ENCODE assay signal across 15 cellular contexts in genomic region chr3:179655236-179655635, GRCh38. TPM values are rescaled to one million over a fixed set of nuclear protein-coding genes. Genes with fewer than 3 reads are reported as not detected.
A peak's percentile ranks its signal among the peaks of the same experiment; 100 is the strongest.
DNase-seq lines count a peak whose midpoint lies in the region; ATAC-seq, FAIRE-seq and TF ChIP-seq lines count a peak whose summit lies in the region.
"Had no signal": no experiment of that assay in that cellular context is flagged by ENCODE, and none has a peak within 500 bp of the region (broad histone marks: within the 10 kb centered on the region; RNA-seq: fewer than 3 reads in every experiment).

No MANE protein-coding gene starts in this region.

- H3K36me3 ChIP-seq in adrenal gland (replicated peaks in 1 of 2) (no peaks in the 10 kb centered on the region), Peyer's patch (no peaks in the 10 kb centered on the region), gastroesophageal sphincter (no peaks in the 10 kb centered on the region)

- TF ChIP-seq CTCF in HFFc6 (IDR thresholded peaks at IDR 0.05), result no peak
- TF ChIP-seq CTCF in adrenal gland (IDR thresholded peaks at IDR 0.05), result no peak
- TF ChIP-seq CTCF in neural crest cell (conservative IDR thresholded peaks at IDR 0.05), result no peak
- no peak for TF ChIP-seq CTCF in Peyer's patch (IDR thresholded peaks at IDR 0.05)
- TF ChIP-seq CTCF in gastroesophageal sphincter (IDR thresholded peaks at IDR 0.05), result no peak
- no peak for TF ChIP-seq CTCF in D721Med (IDR thresholded peaks at IDR 0.05; ENCODE audit: insufficient read depth, missing control alignments)

- TF ChIP-seq EP300 in gastroesophageal sphincter (IDR thresholded peaks at IDR 0.05), result no peak

- H3K4me1 ChIP-seq in adrenal gland (replicated peaks in 1 of 2), result peaks cover 5 to 24% of the 10 kb centered on the region in 2 donors
- peaks cover 0 to 10% (median 0%) of the 10 kb centered on the region in 4 donors for H3K4me1 ChIP-seq in Peyer's patch
- peaks cover 0 to 19% (median 6%) of the 10 kb centered on the region in 3 donors for H3K4me1 ChIP-seq in gastroesophageal sphincter

- 44 to 51% (median 47%) methylated on average over 2 of the region's 2 CpGs for WGBS in adrenal gland, 4 donors
- 67 to 81% methylated on average over 1 to 2 of the region's 2 CpGs for WGBS in gastroesophageal sphincter (ENCODE audit: low coverage in 1 of 2), 2 donors

- no peak overlapping the region for H3K27ac Mint-ChIP-seq in activated naive CD4-positive, alpha-beta T cell treated with anti-CD3 and anti-CD28 coated beads for 36 hours
- H3K27ac Mint-ChIP-seq in HFFc6 (no peak overlapping the region; the same call in none of the 2 replicates), neural crest cell (ENCODE audit: unreplicated experiment) (no peak overlapping the region)

- H3K36me3 Mint-ChIP-seq in activated naive CD4-positive, alpha-beta T cell treated with anti-CD3 and anti-CD28 coated beads for 36 hours (ENCODE audit: low read depth), result peaks cover 7% of the 10 kb centered on the region
- H3K36me3 Mint-ChIP-seq in HFFc6 (ENCODE audit: low read depth), result peaks cover 18% of the 10 kb centered on the region
- H3K36me3 Mint-ChIP-seq in neural crest cell (ENCODE audit: low read depth), result peaks cover 7% of the 10 kb centered on the region

- H3K27me3 ChIP-seq in adrenal gland (no peaks in the 10 kb centered on the region), Peyer's patch (no peaks in the 10 kb centered on the region), gastroesophageal sphincter (no peaks in the 10 kb centered on the region)

- H3K4me3 Mint-ChIP-seq in activated naive CD4-positive, alpha-beta T cell treated with anti-CD3 and anti-CD28 coated beads for 36 hours, result peak overlapping the region; percentile 5
- H3K4me3 Mint-ChIP-seq in HFFc6 (peak overlapping the region; percentile 94), neural crest cell (peak overlapping the region; percentile 72)

- CTCF ChIA-PET in activated naive CD4-positive, alpha-beta T cell treated with anti-CD3 and anti-CD28 coated beads for 36 hours (lab: Charles Lee), result no interaction called here

- peak overlapping the region in 1 of 4 donors; percentile 92 for H3K4me3 ChIP-seq in adrenal gland
- H3K4me3 ChIP-seq in Peyer's patch, result no peak overlapping the region
- no peak overlapping the region for H3K4me3 ChIP-seq in gastroesophageal sphincter

- intact Hi-C loops in activated naive CD4-positive, alpha-beta T cell treated with anti-CD3 and anti-CD28 coated beads for 36 hours (cut with micrococcal nuclease), result no loop called here
- intact Hi-C loops in adrenal gland (cut with DNase I), result loop anchor here in 1 of 2 donors (10.0 kb wide), 2 partner anchors 50 to 90 kb away; no protein-coding TSS in a partner anchor

- H3K27me3 Mint-ChIP-seq in activated naive CD4-positive, alpha-beta T cell treated with anti-CD3 and anti-CD28 coated beads for 36 hours (ENCODE audit: low read depth), result peaks cover 8% of the 10 kb centered on the region
- H3K27me3 Mint-ChIP-seq in HFFc6 (ENCODE audit: insufficient read depth) (no peaks in the 10 kb centered on the region), neural crest cell (ENCODE audit: low read depth) (no peaks in the 10 kb centered on the region)

- H3K27ac ChIP-seq in adrenal gland (peak overlapping the region in 3 of 5 donors; percentile 31 to 96 (median 95)), Peyer's patch (no peak overlapping the region), gastroesophageal sphincter (no peak overlapping the region)
- H3K27ac ChIP-seq: coronary artery had no signal

- peaks cover 17% of the 10 kb centered on the region for H3K4me1 Mint-ChIP-seq in activated naive CD4-positive, alpha-beta T cell treated with anti-CD3 and anti-CD28 coated beads for 36 hours (ENCODE audit: low read depth)
- peaks cover 54% of the 10 kb centered on the region for H3K4me1 Mint-ChIP-seq in HFFc6 (ENCODE audit: low read depth)
- H3K4me1 Mint-ChIP-seq in neural crest cell, result peaks cover 42% of the 10 kb centered on the region

- DNase-seq in activated naive CD4-positive, alpha-beta T cell treated with anti-CD3 and anti-CD28 coated beads for 36 hours, result no peak
- DNase-seq in activated naive CD4-positive, alpha-beta T cell treated with Interleukin-2 at 50 U/mL for 16 hours, result no peak
- no peak for DNase-seq in HFFc6
- DNase-seq in adrenal gland, result no peak
- no peak for DNase-seq in neural crest cell (ENCODE audit: low read depth, low spot score)
- DNase-seq in Peyer's patch, result no peak
- no peak for DNase-seq in D721Med (ENCODE audit: insufficient read length, low spot score)
- DNase-seq: activated gamma-delta T cell treated with Interleukin-2 at 50 U/mL for 16 hours; MV-4-11; NCI-H2227 treated with DMSO at 0.1 percent for 48 hours; stimulated activated CD4-positive, alpha-beta T cell treated with anti-CD3 and anti-CD28 coated beads, Interleukin-15, amount 100 ng/mL, for 24 hours had no signal

- H3K9me3 ChIP-seq in adrenal gland (replicated peaks in 1 of 3) (no peaks in the 10 kb centered on the region), Peyer's patch (no peaks in the 10 kb centered on the region), gastroesophageal sphincter (no peaks in the 10 kb centered on the region)

- TF ChIP-seq POLR2A in adrenal gland (IDR thresholded peaks at IDR 0.05), result no peak
- TF ChIP-seq POLR2A in Peyer's patch (IDR thresholded peaks at IDR 0.05), result no peak
- no peak for TF ChIP-seq POLR2A in gastroesophageal sphincter (IDR thresholded peaks at IDR 0.05)

- no peak for ATAC-seq in gastroesophageal sphincter

- H3K9me3 Mint-ChIP-seq in activated naive CD4-positive, alpha-beta T cell treated with anti-CD3 and anti-CD28 coated beads for 36 hours, result no peaks in the 10 kb centered on the region
- H3K9me3 Mint-ChIP-seq in HFFc6 (no peaks in the 10 kb centered on the region), neural crest cell (no peaks in the 10 kb centered on the region)

- no peak for FAIRE-seq in D721Med (lab: Jason Lieb, UNC)
- FAIRE-seq: G401.6, keratinocyte had no signal

RNA-seq across cellular contexts. Expression of gene USP13, which starts 2.4 kb away (rescaled TPM):
- total RNA-seq in activated naive CD4-positive, alpha-beta T cell treated with anti-CD3 and anti-CD28 coated beads for 36 hours, result 10 to 100 TPM; 12.0 to 12.1 TPM
- 10 to 100 TPM; 17.1 to 25.0 (median 21.5) TPM for total RNA-seq in HFFc6 (2021; fragmentation: NEBNext Ultra II Directional; extraction: Animal tissue kit (Norgen Biotek cat#: 25700))
- 10 to 100 TPM; 28.3 to 61.1 (median 48.1) TPM for total RNA-seq in adrenal gland
- 10 to 100 TPM in 1 of 3 donors, 1 to 10 TPM in 2; 6.9 to 28.4 (median 9.3) TPM for polyA plus RNA-seq in adrenal gland
- total RNA-seq in neural crest cell, result 25.2 and 26.7 TPM in 2 replicates
- 10 to 100 TPM in 1 of 4 donors, 1 to 10 TPM in 3; 1.6 to 12.4 (median 5.7) TPM for total RNA-seq in Peyer's patch
- 10 to 100 TPM in 3 of 4 donors, 1 to 10 TPM in 1; 6.7 to 12.1 (median 11.3) TPM for total RNA-seq in gastroesophageal sphincter

RNA-seq across cellular contexts. Expression of gene NDUFB5, which starts 50.6 kb away (rescaled TPM):
- 100 to 1,000 TPM; 148 to 151 TPM for total RNA-seq in activated naive CD4-positive, alpha-beta T cell treated with anti-CD3 and anti-CD28 coated beads for 36 hours
- total RNA-seq in HFFc6 (2021; fragmentation: NEBNext Ultra II Directional; extraction: Animal tissue kit (Norgen Biotek cat#: 25700)), result 100 to 1,000 TPM in 4 of 6 experiments, 10 to 100 TPM in 2; 91.3 to 114 (median 102) TPM
- 100 to 1,000 TPM; 129 to 200 (median 173) TPM for total RNA-seq in adrenal gland
- 100 to 1,000 TPM; 105 to 240 (median 126) TPM for polyA plus RNA-seq in adrenal gland
- total RNA-seq in neural crest cell, result 72.4 and 74.3 TPM in 2 replicates
- total RNA-seq in Peyer's patch, result 100 to 1,000 TPM in 1 of 4 donors, 10 to 100 TPM in 3; 75.5 to 155 (median 88.7) TPM
- 100 to 1,000 TPM in 2 of 4 donors, 10 to 100 TPM in 2; 73.6 to 137 (median 100) TPM for total RNA-seq in gastroesophageal sphincter

RNA-seq across cellular contexts. Expression of gene MRPL47, which starts 50.8 kb away (rescaled TPM):
- 10 to 100 TPM; 48.8 to 50.4 TPM for total RNA-seq in activated naive CD4-positive, alpha-beta T cell treated with anti-CD3 and anti-CD28 coated beads for 36 hours
- total RNA-seq in HFFc6 (2021; fragmentation: NEBNext Ultra II Directional; extraction: Animal tissue kit (Norgen Biotek cat#: 25700)), result 10 to 100 TPM; 49.4 to 59.7 (median 56.0) TPM
- total RNA-seq in adrenal gland (10 to 100 TPM; 15.9 to 56.6 (median 32.1) TPM), neural crest cell (57.3 and 59.6 TPM in 2 replicates), Peyer's patch (10 to 100 TPM; 11.0 to 20.6 (median 14.6) TPM), gastroesophageal sphincter (10 to 100 TPM; 20.1 to 32.3 (median 24.8) TPM)
- polyA plus RNA-seq in adrenal gland, result 100 to 1,000 TPM in 1 of 3 donors, 10 to 100 TPM in 2; 62.1 to 108 (median 94.0) TPM

Comparison
In these comparisons a context has a peak if more than half of its experiments do, and no peak if none do; other contexts are left out.
1. H3K4me3 Mint-ChIP-seq: peak in every context shown above with its lines; median percentile 94 in HFFc6; 72 in neural crest cell; 5 in activated naive CD4-positive, alpha-beta T cell treated with anti-CD3 and anti-CD28 coated beads for 36 hours.
2. H3K27ac ChIP-seq: peak in adrenal gland (3 of 5); none in Peyer's patch (0 of 4) and gastroesophageal sphincter (0 of 4).